Comparison of ENCODE assay signal across 10 cellular contexts in genomic region chr7:143360788-143361551, GRCh38. TPM values are rescaled to one million over a fixed set of nuclear protein-coding genes. Genes with fewer than 3 reads are reported as not detected.
DNase-seq lines count a peak whose midpoint lies in the region; ATAC-seq and TF ChIP-seq lines count a peak whose summit lies in the region.
"Had no signal": no experiment of that assay in that cellular context is flagged by ENCODE, and none has a peak within 500 bp of the region (broad histone marks: within the 10 kb centered on the region; RNA-seq: fewer than 3 reads in every experiment).

No MANE protein-coding gene starts in this region.

- peak overlapping the region; percentile 75 for H3K4me3 Mint-ChIP-seq in endothelial cell (ENCODE audit: unreplicated experiment)

- H3K4me1 ChIP-seq in HUES48 (ENCODE audit: control insufficient read depth, insufficient read depth, low read length): peaks cover 15% of the 10 kb centered on the region

- peaks cover 8% of the 10 kb centered on the region for H3K36me3 Mint-ChIP-seq in endothelial cell (ENCODE audit: low read depth, unreplicated experiment)

- H3K4me3 ChIP-seq in HUES48 (ENCODE audit: low read depth, low read length): peak overlapping the region; percentile 85
- no peak overlapping the region for H3K4me3 ChIP-seq in MG63

- no peak overlapping the region for H3K27ac Mint-ChIP-seq in endothelial cell (ENCODE audit: unreplicated experiment)

- H3K27ac ChIP-seq in HUES48 (ENCODE audit: low read depth, low read length): peak overlapping the region; percentile 72

- H3K9me3 ChIP-seq in HUES48 (ENCODE audit: control insufficient read depth, insufficient read depth, low read length): no peaks in the 10 kb centered on the region
- no peaks in the 10 kb centered on the region for H3K9me3 ChIP-seq in MG63

- peak; percentile 36 for DNase-seq in RKO (ENCODE audit: low spot score)
- DNase-seq in endothelial cell (ENCODE audit: low spot score): no peak
- DNase-seq in nucleus accumbens (lab: John Stamatoyannopoulos, UW): peak in 38 of 56 donors; percentile 13 to 79 (median 43)
- no peak for DNase-seq in HUDEP-2 (lab: John Stamatoyannopoulos, UW; ENCODE audit: unreplicated experiment in 76 of 76)
- DNase-seq in MG63: no peak
- DNase-seq: activated effector memory CD4-positive, alpha-beta T cell treated with anti-CD3 and anti-CD28 coated beads, Interleukin-2, amount 50 U/mL, for 16 hours; NCI-H187 had no signal

- H3K9ac ChIP-seq in HUES48 (ENCODE audit: low read depth, low read length): no peak overlapping the region

- ATAC-seq in GM19395 (IDR thresholded peaks at IDR 0.05; ENCODE audit: unreplicated experiment) (no peak), GM21737 (IDR thresholded peaks at IDR 0.05; ENCODE audit: unreplicated experiment) (no peak)

- H3K9me3 Mint-ChIP-seq in endothelial cell (ENCODE audit: unreplicated experiment): no peaks in the 10 kb centered on the region

- peaks cover 24% of the 10 kb centered on the region for H3K27me3 Mint-ChIP-seq in endothelial cell (ENCODE audit: unreplicated experiment)

- TF ChIP-seq CTCF in endothelial cell (IDR thresholded peaks at IDR 0.05; ENCODE audit: unreplicated experiment): no peak

- H3K4me1 Mint-ChIP-seq in endothelial cell (ENCODE audit: unreplicated experiment): peaks cover 7% of the 10 kb centered on the region

- H3K36me3 ChIP-seq in HUES48 (ENCODE audit: control insufficient read depth, insufficient read depth, low read length) (peaks cover 37% of the 10 kb centered on the region), MG63 (no peaks in the 10 kb centered on the region)

- H3K27me3 ChIP-seq in HUES48 (ENCODE audit: control insufficient read depth, insufficient read depth, low read length): peaks cover 17% of the 10 kb centered on the region
- H3K27me3 ChIP-seq in MG63: peaks cover 7% of the 10 kb centered on the region; the same call in 1 of the 2 replicates

RNA-seq across cellular contexts. Expression of gene FAM131B, which starts 1.5 kb away (rescaled TPM):
- 1.0 TPM for total RNA-seq in endothelial cell (ENCODE audit: unreplicated experiment)
- total RNA-seq in MG63 (2014; rRNA removed; shearing (Covaris generic); ENCODE audit: low replicate concordance): 0.63 and 0.84 TPM in 2 replicates

RNA-seq across cellular contexts. Expression of gene ZYX, which starts 20.2 kb away (rescaled TPM):
- 237 TPM for total RNA-seq in endothelial cell (ENCODE audit: unreplicated experiment)
- 30.9 and 49.3 TPM in 2 replicates for total RNA-seq in MG63 (2014; rRNA removed; shearing (Covaris generic); ENCODE audit: low replicate concordance)

RNA-seq across cellular contexts. Expression of gene CLCN1, which starts 45.1 kb away (rescaled TPM):
- not detected for total RNA-seq in endothelial cell (ENCODE audit: unreplicated experiment)
- total RNA-seq in MG63 (2014; rRNA removed; shearing (Covaris generic); ENCODE audit: low replicate concordance): not detected in 2 replicates

RNA-seq across cellular contexts. Expression of gene EPHA1, which starts 47.7 kb away (rescaled TPM):
- total RNA-seq in endothelial cell (ENCODE audit: unreplicated experiment): 7.1 TPM
- not detected in 2 replicates for total RNA-seq in MG63 (2014; rRNA removed; shearing (Covaris generic); ENCODE audit: low replicate concordance)

Comparison
In these comparisons a context has a peak if more than half of its experiments do, and no peak if none do; other contexts are left out.
1. DNase-seq: peak in RKO (single experiment) and nucleus accumbens (38 of 56); none in endothelial cell (single experiment), HUDEP-2 (0 of 76) and MG63 (single experiment).